23 cellular contexts compared by ENCODE assay signal in the genomic region with DNA sequence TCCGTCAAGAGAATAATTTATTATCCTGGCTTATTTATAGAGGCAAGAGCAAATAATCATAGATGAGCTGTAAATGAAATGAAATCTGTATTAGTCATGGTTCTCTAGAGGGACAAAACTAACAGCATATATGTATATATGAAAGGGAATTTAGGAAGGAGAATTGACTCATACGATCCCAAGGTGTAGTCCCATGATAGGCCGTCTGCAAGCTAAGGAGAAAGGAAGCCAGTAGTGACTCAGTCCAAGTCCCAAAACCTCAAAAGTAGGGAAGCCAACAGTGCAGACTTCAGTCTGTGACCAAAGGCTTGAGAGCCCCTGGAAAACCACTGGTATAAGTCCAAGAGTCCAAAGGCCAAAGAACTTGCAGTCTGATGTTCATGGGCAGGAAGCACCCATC.
DNase-seq lines count a peak whose midpoint lies in the region; ATAC-seq and TF ChIP-seq lines count a peak whose summit lies in the region.
"Had no signal": no experiment of that assay in that cellular context is flagged by ENCODE, and none has a peak within 500 bp of the region (broad histone marks: within the 10 kb centered on the region; RNA-seq: fewer than 3 reads in every experiment).

No MANE protein-coding gene starts in this region.

- POLR2A ChIA-PET in PC-3 (lab: Charles Lee; ENCODE audit: unreplicated experiment): interaction anchor here (0.5 kb wide), 1 partner anchor 34 kb away, joined by 4 read pairs; no protein-coding TSS in a partner anchor

- no peak overlapping the region for H2AFZ ChIP-seq in PC-3 (ENCODE audit: low read length)

- H3K4me1 ChIP-seq in PC-3 (ENCODE audit: insufficient read depth, low read length): no peaks in the 10 kb centered on the region
- H3K4me1 ChIP-seq: A549, BE2C, HAP-1, SJCRH30 had no signal

- TF ChIP-seq CTCF in PC-3 (conservative IDR thresholded peaks at IDR 0.05; ENCODE audit: low read depth, low read length): no peak
- TF ChIP-seq CTCF in choroid plexus epithelial cell (conservative IDR thresholded peaks at IDR 0.05; ENCODE audit: low read depth, low read length): no peak
- no peak for TF ChIP-seq CTCF in endothelial cell (IDR thresholded peaks at IDR 0.05; ENCODE audit: unreplicated experiment)

- no peaks in the 10 kb centered on the region for H3K27me3 Mint-ChIP-seq in endothelial cell (ENCODE audit: unreplicated experiment)
- H3K27me3 Mint-ChIP-seq: CD4-positive, CD25-positive, alpha-beta regulatory T cell; T-cell had no signal

- intact Hi-C loops in PC-3 (cut with micrococcal nuclease): no loop called here

- no peaks in the 10 kb centered on the region for H3K4me1 Mint-ChIP-seq in endothelial cell (ENCODE audit: unreplicated experiment)
- H3K4me1 Mint-ChIP-seq: CD4-positive, CD25-positive, alpha-beta regulatory T cell; T-cell had no signal

- ATAC-seq in PC-3: peak; percentile 86
- ATAC-seq: A549, K562, Panc1, T-cell had no signal

- no peaks in the 10 kb centered on the region for H3K36me3 Mint-ChIP-seq in endothelial cell (ENCODE audit: low read depth, unreplicated experiment)
- H3K36me3 Mint-ChIP-seq: CD4-positive, CD25-positive, alpha-beta regulatory T cell; T-cell had no signal

- CTCF ChIA-PET in PC-3 (lab: Charles Lee): no interaction called here

- no peak overlapping the region for H3K4me2 ChIP-seq in PC-3 (ENCODE audit: low read length)
- H3K4me2 ChIP-seq: A549 had no signal

- H3K27ac Mint-ChIP-seq in endothelial cell (ENCODE audit: unreplicated experiment): no peak overlapping the region
- H3K27ac Mint-ChIP-seq: CD4-positive, CD25-positive, alpha-beta regulatory T cell; T-cell had no signal

- H3K79me2 ChIP-seq in PC-3 (ENCODE audit: low read length): no peaks in the 10 kb centered on the region

- H3K9me3 Mint-ChIP-seq in endothelial cell (ENCODE audit: unreplicated experiment): no peaks in the 10 kb centered on the region
- H3K9me3 Mint-ChIP-seq: T-cell had no signal

- H3K4me3 Mint-ChIP-seq in endothelial cell (ENCODE audit: unreplicated experiment): no peak overlapping the region
- H3K4me3 Mint-ChIP-seq: CD4-positive, CD25-positive, alpha-beta regulatory T cell; T-cell had no signal

- no peaks in the 10 kb centered on the region for H4K20me1 ChIP-seq in PC-3 (ENCODE audit: low read length)

- no TSS peak for BruUV-seq in PC-3 (replicated peaks; lab: Mats Ljungman, UMichigan)

- no peaks in the 10 kb centered on the region for H3K27me3 ChIP-seq in PC-3 (ENCODE audit: low read length)
- H3K27me3 ChIP-seq: BE2C, SJCRH30 had no signal

- no peaks in the 10 kb centered on the region for H3F3A ChIP-seq in PC-3 (ENCODE audit: low read length, unreplicated experiment)

- peak; percentile 9 for DNase-seq in H4 (ENCODE audit: low spot score)
- DNase-seq in PC-3: peak; percentile 51
- peak; percentile 3 for DNase-seq in choroid plexus epithelial cell (ENCODE audit: low read depth)
- peak; percentile 70 for DNase-seq in skeletal muscle cell (ENCODE audit: low read depth)
- DNase-seq in NCI-H2196 (lab: John Stamatoyannopoulos, UW; ENCODE audit: unreplicated experiment): no peak
- no peak for DNase-seq in endothelial cell (ENCODE audit: low spot score)
- DNase-seq in globus pallidus (ENCODE audit: low spot score): no peak
- DNase-seq: BE2C; CD4-positive, CD25-positive, alpha-beta regulatory T cell; DMS79; NCI-H1105; NCI-H146; NCI-H2029 treated with DMSO at 0.1 percent for 48 hours; NCI-H345; NCI-H524; NCI-H774; NK-92 treated with Interleukin-12 subunit alpha and Interleukin-12 subunit beta, amount 100 ng/mL, for 24 hours; SJCRH30; T-cell had no signal

- H3K9ac ChIP-seq in PC-3 (ENCODE audit: low read length): no peak overlapping the region

- H3K9me2 ChIP-seq in PC-3 (replicated peaks; ENCODE audit: low read length): no peaks in the 10 kb centered on the region

- H3K27ac ChIP-seq in PC-3 (ENCODE audit: low read length): no peak overlapping the region
- H3K27ac ChIP-seq: A549, SJCRH30 had no signal

- no peaks in the 10 kb centered on the region for H3K9me3 ChIP-seq in PC-3 (ENCODE audit: low read length)
- H3K9me3 ChIP-seq: A549, BE2C, HAP-1 had no signal

- no peak overlapping the region for H3K4me3 ChIP-seq in PC-3 (ENCODE audit: low read length)
- no peak overlapping the region for H3K4me3 ChIP-seq in choroid plexus epithelial cell (ENCODE audit: low read depth, low read length)
- H3K4me3 ChIP-seq in skeletal muscle cell (ENCODE audit: low read depth, low read length): no peak overlapping the region
- H3K4me3 ChIP-seq: A549, HAP-1, K562, SJCRH30 had no signal

- H3K36me3 ChIP-seq in PC-3 (ENCODE audit: low read depth, low read length): no peaks in the 10 kb centered on the region
- H3K36me3 ChIP-seq: BE2C, HAP-1, SJCRH30 had no signal

Comparison
In these comparisons a context has a peak if more than half of its experiments do, and no peak if none do; other contexts are left out.
1. DNase-seq: peak in H4 (single experiment), PC-3 (single experiment), choroid plexus epithelial cell (single experiment) and skeletal muscle cell (single experiment); none in NCI-H2196 (single experiment), endothelial cell (single experiment) and globus pallidus (single experiment).